ENCODE assay signal across 15 cellular contexts in genomic region chr12:21499765-21500164, GRCh38. TPM values are rescaled to one million over a fixed set of nuclear protein-coding genes. Genes with fewer than 3 reads are reported as not detected.
DNase-seq lines count a peak whose midpoint lies in the region; ATAC-seq, FAIRE-seq and TF ChIP-seq lines count a peak whose summit lies in the region.
"Had no signal": no experiment of that assay in that cellular context is flagged by ENCODE, and none has a peak within 500 bp of the region (broad histone marks: within the 10 kb centered on the region; RNA-seq: fewer than 3 reads in every experiment).

No MANE protein-coding gene starts in this region.

- no peaks in the 10 kb centered on the region for H3K9me3 ChIP-seq in HepG2 (ENCODE audit: low read length)
- H3K9me3 ChIP-seq in right lobe of liver: no peaks in the 10 kb centered on the region
- no peaks in the 10 kb centered on the region for H3K9me3 ChIP-seq in PC-3 (ENCODE audit: low read length)

- H3K27ac ChIP-seq in HepG2 (ENCODE audit: extremely low read length, insufficient read depth, low read length): no peak overlapping the region
- H3K27ac ChIP-seq in right lobe of liver: no peak overlapping the region
- H3K27ac ChIP-seq in PC-3 (ENCODE audit: low read length): no peak overlapping the region

- TF ChIP-seq EP300 in HepG2 (IDR thresholded peaks at IDR 0.05; ENCODE audit: low read depth in 2 of 2, low read length in 2 of 2) (no peak), HepG2 (CRISPR knock-in tag; IDR thresholded peaks at IDR 0.05; ENCODE audit: borderline replicate concordance) (no peak)

- in situ Hi-C loops in HepG2 (cut with HindIII; ENCODE audit: extremely low pct_ligation_motif_present, low pct_unique_long_range_greater_than_20kb): loop anchor here (25.0 kb wide), 1 partner anchor 538 kb away; the partner anchor contains the start of gene CMAS

- TF ChIP-seq RAD21 in HepG2 (CRISPR knock-in tag; IDR thresholded peaks at IDR 0.05): no peak

- POLR2A ChIA-PET in HepG2 (lab: Yijun Ruan, JAX): no interaction called here
- POLR2A ChIA-PET in PC-3 (lab: Charles Lee; ENCODE audit: unreplicated experiment): no interaction called here

- H3K27me3 ChIP-seq in HepG2 (ENCODE audit: control insufficient read depth in 1 of 2, insufficient read depth in 2 of 2, low read length in 2 of 2) (no peaks in the 10 kb centered on the region; a peak in 1 of 5 replicates), right lobe of liver (no peaks in the 10 kb centered on the region), PC-3 (ENCODE audit: low read length) (no peaks in the 10 kb centered on the region)

- BruUV-seq in HepG2 (replicated peaks; lab: Mats Ljungman, UMichigan): no TSS peak
- no TSS peak for BruUV-seq in PC-3 (replicated peaks; lab: Mats Ljungman, UMichigan)

- H2AFZ ChIP-seq in HepG2 (ENCODE audit: low read length) (no peak overlapping the region), PC-3 (ENCODE audit: low read length) (no peak overlapping the region)

- ATAC-seq in HepG2 (no peak), right lobe of liver (no peak), PC-3 (no peak)
- ATAC-seq: stimulated activated naive B cell treated with anti-CD40 and anti-IgM and Interleukin-4, amounts not matched to agents 10 μg/mL and 1 μg/mL and 100 μg/mL, for 72 hours had no signal

- intact Hi-C loops in HepG2 (cut with micrococcal nuclease; ENCODE audit: unreplicated experiment): loop anchor here (2.0 to 10.0 kb wide), 3 partner anchors 63 to 155 kb away; partner anchors contain the start of genes LDHB and PYROXD1
- intact Hi-C loops in right lobe of liver (cut with DNase I): no loop called here
- intact Hi-C loops in PC-3 (cut with micrococcal nuclease): no loop called here

- H3K4me2 ChIP-seq in HepG2 (ENCODE audit: low read depth, low read length) (peak overlapping the region; percentile 85), PC-3 (ENCODE audit: low read length) (peak overlapping the region; percentile 97)

- FAIRE-seq in HepG2 (lab: Jason Lieb, UNC) (no peak), H54 (lab: Jason Lieb, UNC) (no peak)

- no peaks in the 10 kb centered on the region for H3K9me2 ChIP-seq in PC-3 (replicated peaks; ENCODE audit: low read length)

- H3K79me2 ChIP-seq in HepG2 (ENCODE audit: insufficient read depth, low read length): peaks cover 33% of the 10 kb centered on the region
- H3K79me2 ChIP-seq in PC-3 (ENCODE audit: low read length): peaks cover 49% of the 10 kb centered on the region

- DNase-seq in HepG2 (ENCODE audit: low spot score) (no peak), right lobe of liver (no peak), PC-3 (no peak), fibroblast of mammary gland (ENCODE audit: low read depth) (no peak), OCI-M2 (lab: John Stamatoyannopoulos, UW; ENCODE audit: unreplicated experiment) (no peak), NCI-H1694 (lab: John Stamatoyannopoulos, UW) (no peak), H54 (ENCODE audit: insufficient read length, low spot score) (no peak)
- DNase-seq in activated CD4-positive, alpha-beta T cell treated with anti-CD3 and anti-CD28 coated beads for 48 hours: no peak
- DNase-seq: activated CD4-positive, CD25-positive, alpha-beta regulatory T cell treated with anti-CD3 and anti-CD28 coated beads, Interleukin-2, amount 50 U/mL, for 72 hours; activated effector memory CD4-positive, alpha-beta T cell treated with anti-CD3 and anti-CD28 coated beads, Interleukin-2, amount 50 U/mL, for 16 hours; GDM1; midbrain; NCI-H1436; NCI-H69; stimulated activated naive B cell treated with anti-CD40 and anti-IgM and Interleukin-4, amounts not matched to agents 10 μg/mL and 1 μg/mL and 100 μg/mL, for 72 hours had no signal

- TF ChIP-seq POLR2A in HepG2 (IDR thresholded peaks at IDR 0.05; ENCODE audit: insufficient read depth in 1 of 2, low read depth in 2 of 2, low read length in 2 of 2) (no peak), right lobe of liver (IDR thresholded peaks at IDR 0.05) (no peak), H54 (IDR thresholded peaks at IDR 0.05; ENCODE audit: low read depth, low read length) (no peak)

- H3K36me3 ChIP-seq in HepG2 (replicated peaks in 1 of 2; ENCODE audit: control insufficient read depth in 1 of 2, insufficient read depth in 2 of 2, low read length in 2 of 2): peaks cover 3 to 18% of the 10 kb centered on the region in 2 experiments; a peak in 2 of 5 replicates
- peaks cover 0 to 9% (median 0%) of the 10 kb centered on the region in 4 donors for H3K36me3 ChIP-seq in right lobe of liver
- peaks cover 6% of the 10 kb centered on the region; the same call in 1 of the 2 replicates for H3K36me3 ChIP-seq in PC-3 (ENCODE audit: low read depth, low read length)

- H3K9ac ChIP-seq in HepG2 (ENCODE audit: insufficient read depth, low read depth, low read length) (no peak overlapping the region), PC-3 (ENCODE audit: low read length) (no peak overlapping the region)

- H3K4me3 ChIP-seq in HepG2 (replicated peaks in 1 of 3; ENCODE audit: insufficient read depth in 1 of 3, low read depth in 2 of 3, low read length in 3 of 3): no peak overlapping the region; a peak in 2 of 6 replicates
- H3K4me3 ChIP-seq in right lobe of liver: no peak overlapping the region
- peak overlapping the region; percentile 95 for H3K4me3 ChIP-seq in PC-3 (ENCODE audit: low read length)
- H3K4me3 ChIP-seq in fibroblast of mammary gland (ENCODE audit: control insufficient read depth, low read depth, low read length): peak overlapping the region; percentile 92

- CTCF ChIA-PET in HepG2 (lab: Yijun Ruan, JAX; ENCODE audit: low intra/inter-chr PET ratio, low total read pairs) (no interaction called here), PC-3 (lab: Charles Lee) (no interaction called here)

- H3K4me1 ChIP-seq in HepG2 (ENCODE audit: insufficient read depth, low read length): peaks cover 33% of the 10 kb centered on the region
- H3K4me1 ChIP-seq in right lobe of liver: peaks cover 0 to 24% (median 5%) of the 10 kb centered on the region in 4 donors
- peaks cover 19% of the 10 kb centered on the region for H3K4me1 ChIP-seq in PC-3 (ENCODE audit: insufficient read depth, low read length)

- H4K20me1 ChIP-seq in HepG2 (ENCODE audit: insufficient read depth, low read length) (no peaks in the 10 kb centered on the region), PC-3 (ENCODE audit: low read length) (peaks cover 16% of the 10 kb centered on the region)

- 32% methylated on average over 2 of the region's 2 CpGs for WGBS in HepG2 (ENCODE audit: low lambda C conversion rate)
- whole genome bisulfite sequencing in right lobe of liver (ENCODE audit: insufficient coverage, low coverage, low lambda C conversion rate, missing lambda C conversion rate): 51% methylated on average over 2 of the region's 2 CpGs

- no peaks in the 10 kb centered on the region for H3F3A ChIP-seq in PC-3 (ENCODE audit: low read length, unreplicated experiment)

- TF ChIP-seq CTCF in HepG2 (CRISPR knock-in tag; IDR thresholded peaks at IDR 0.05) (no peak), right lobe of liver (IDR thresholded peaks at IDR 0.05) (no peak), PC-3 (conservative IDR thresholded peaks at IDR 0.05; ENCODE audit: low read depth, low read length) (no peak), fibroblast of mammary gland (conservative IDR thresholded peaks at IDR 0.05; ENCODE audit: control insufficient read depth, insufficient read depth, low read depth, low read length) (no peak)

RNA-seq across cellular contexts. Expression of gene RECQL, which starts 1.7 kb away (rescaled TPM):
- 41.5 and 71.8 TPM in 2 replicates for total RNA-seq in HepG2 (2016; rRNA removed; fragmentation: Illumina TruSeq; extraction: Trizol)
- total RNA-seq in HepG2 (2016; cell fraction: cytosol; rRNA removed; fragmentation: Illumina TruSeq; extraction: Trizol; ENCODE audit: low read depth): 2.9 and 3.2 TPM in 2 replicates
- 41.7 and 73.3 TPM in 2 replicates for total RNA-seq in HepG2 (2016; cell fraction: insoluble cytoplasmic fraction; rRNA removed; fragmentation: Illumina TruSeq; extraction: Trizol)
- total RNA-seq in HepG2 (2016; cell fraction: membrane; rRNA removed; fragmentation: Illumina TruSeq; extraction: Trizol): 7.4 and 8.6 TPM in 2 replicates
- 27.6 and 30.6 TPM in 2 replicates for total RNA-seq in HepG2 (2016; cell fraction: nucleus; rRNA removed; fragmentation: Illumina TruSeq; extraction: Trizol)
- polyA plus RNA-seq in HepG2 (2011; rRNA removed): 5.2 and 7.2 TPM in 2 replicates
- 2.8 and 4.1 TPM in 2 replicates for polyA plus RNA-seq in HepG2 (2011; cell fraction: cytosol; rRNA removed)
- polyA plus RNA-seq in HepG2 (2011; cell fraction: nucleus; rRNA removed): 2.8 and 4.0 TPM in 2 replicates
- 9.2 and 12.3 TPM in 2 replicates for polyA plus RNA-seq in HepG2 (2012)
- polyA plus RNA-seq in HepG2 (2016; cell fraction: cytosol; fragmentation: Illumina TruSeq; extraction: Trizol; ENCODE audit: low read depth): 1.1 and 1.3 TPM in 2 replicates
- 29.9 and 33.6 TPM in 2 replicates for polyA plus RNA-seq in HepG2 (2016; cell fraction: insoluble cytoplasmic fraction; fragmentation: Illumina TruSeq; extraction: Trizol; ENCODE audit: low read depth)
- polyA plus RNA-seq in HepG2 (2016; cell fraction: membrane; fragmentation: Illumina TruSeq; extraction: Trizol; ENCODE audit: low read depth): 2.4 and 3.0 TPM in 2 replicates
- 19.0 and 20.8 TPM in 2 replicates for polyA plus RNA-seq in HepG2 (2016; cell fraction: nucleus; fragmentation: Illumina TruSeq; extraction: Trizol; ENCODE audit: insufficient read depth, low read depth)
- polyA minus RNA-seq in HepG2 (2011; rRNA and poly(A)+ RNA removed; ENCODE audit: low replicate concordance): 4.6 and 16.4 TPM in 2 replicates
- polyA minus RNA-seq in HepG2 (2011; cell fraction: cytosol; rRNA and poly(A)+ RNA removed): 6.4 and 7.6 TPM in 2 replicates
- polyA minus RNA-seq in HepG2 (2011; cell fraction: nucleus; rRNA and poly(A)+ RNA removed): 12.8 and 13.1 TPM in 2 replicates
- 10 to 100 TPM in 4 of 6 experiments, 1 to 10 TPM in 2; 8.9 to 21.2 (median 13.1) TPM for total RNA-seq in right lobe of liver
- total RNA-seq in PC-3 (2014; rRNA removed): 22.0 and 38.2 TPM in 2 replicates

RNA-seq across cellular contexts. Expression of gene GOLT1B, which starts 1.8 kb away (rescaled TPM):
- 38.4 and 55.5 TPM in 2 replicates for total RNA-seq in HepG2 (2016; rRNA removed; fragmentation: Illumina TruSeq; extraction: Trizol)
- 4.8 TPM in 2 replicates for total RNA-seq in HepG2 (2016; cell fraction: cytosol; rRNA removed; fragmentation: Illumina TruSeq; extraction: Trizol; ENCODE audit: low read depth)
- 36.2 and 42.4 TPM in 2 replicates for total RNA-seq in HepG2 (2016; cell fraction: insoluble cytoplasmic fraction; rRNA removed; fragmentation: Illumina TruSeq; extraction: Trizol)
- 13.5 and 17.1 TPM in 2 replicates for total RNA-seq in HepG2 (2016; cell fraction: membrane; rRNA removed; fragmentation: Illumina TruSeq; extraction: Trizol)
- total RNA-seq in HepG2 (2016; cell fraction: nucleus; rRNA removed; fragmentation: Illumina TruSeq; extraction: Trizol): 41.9 and 43.9 TPM in 2 replicates
- 19.5 and 23.6 TPM in 2 replicates for polyA plus RNA-seq in HepG2 (2011; rRNA removed)
- polyA plus RNA-seq in HepG2 (2011; cell fraction: cytosol; rRNA removed): 4.6 and 9.3 TPM in 2 replicates
- 11.4 and 46.6 TPM in 2 replicates for polyA plus RNA-seq in HepG2 (2011; cell fraction: nucleus; rRNA removed)
- polyA plus RNA-seq in HepG2 (2012): 21.4 and 30.4 TPM in 2 replicates
- polyA plus RNA-seq in HepG2 (2016; cell fraction: cytosol; fragmentation: Illumina TruSeq; extraction: Trizol; ENCODE audit: low read depth): 5.7 and 6.4 TPM in 2 replicates
- 27.6 and 31.7 TPM in 2 replicates for polyA plus RNA-seq in HepG2 (2016; cell fraction: insoluble cytoplasmic fraction; fragmentation: Illumina TruSeq; extraction: Trizol; ENCODE audit: low read depth)
- 10.0 and 10.1 TPM in 2 replicates for polyA plus RNA-seq in HepG2 (2016; cell fraction: membrane; fragmentation: Illumina TruSeq; extraction: Trizol; ENCODE audit: low read depth)
- 59.4 and 60.8 TPM in 2 replicates for polyA plus RNA-seq in HepG2 (2016; cell fraction: nucleus; fragmentation: Illumina TruSeq; extraction: Trizol; ENCODE audit: insufficient read depth, low read depth)
- 15.6 and 22.7 TPM in 2 replicates for polyA minus RNA-seq in HepG2 (2011; rRNA and poly(A)+ RNA removed; ENCODE audit: low replicate concordance)
- 24.0 and 55.0 TPM in 2 replicates for polyA minus RNA-seq in HepG2 (2011; cell fraction: cytosol; rRNA and poly(A)+ RNA removed)
- polyA minus RNA-seq in HepG2 (2011; cell fraction: nucleus; rRNA and poly(A)+ RNA removed): 23.5 and 50.1 TPM in 2 replicates
- total RNA-seq in right lobe of liver: 10 to 100 TPM; 13.7 to 25.2 (median 18.1) TPM
- total RNA-seq in PC-3 (2014; rRNA removed): 16.8 and 19.0 TPM in 2 replicates

RNA-seq across cellular contexts. Expression of gene SPX, which starts 26.3 kb away (rescaled TPM):
- total RNA-seq in HepG2 (2016; rRNA removed; fragmentation: Illumina TruSeq; extraction: Trizol) (0.07 TPM in 1 of 2 replicates, not detected in the other), right lobe of liver (1 to 10 TPM in 2 of 6 experiments, under 1 TPM in 3, not detected in 1; 0.24 to 6.9 (median 0.56) TPM), PC-3 (2014; rRNA removed) (0.87 TPM in 1 of 2 replicates, not detected in the other)
- not detected in 2 replicates for total RNA-seq in HepG2 (2016; cell fraction: cytosol; rRNA removed; fragmentation: Illumina TruSeq; extraction: Trizol; ENCODE audit: low read depth)
- total RNA-seq in HepG2 (2016; cell fraction: insoluble cytoplasmic fraction; rRNA removed; fragmentation: Illumina TruSeq; extraction: Trizol): not detected in 2 replicates
- total RNA-seq in HepG2 (2016; cell fraction: membrane; rRNA removed; fragmentation: Illumina TruSeq; extraction: Trizol): 0.06 and 0.14 TPM in 2 replicates
- not detected in 2 replicates for total RNA-seq in HepG2 (2016; cell fraction: nucleus; rRNA removed; fragmentation: Illumina TruSeq; extraction: Trizol)
- polyA plus RNA-seq in HepG2 (2011; rRNA removed): 0.16 and 0.30 TPM in 2 replicates
- polyA plus RNA-seq in HepG2 (2011; cell fraction: cytosol; rRNA removed): 0.07 and 0.27 TPM in 2 replicates
- polyA plus RNA-seq in HepG2 (2011; cell fraction: nucleus; rRNA removed): 0.10 TPM in 2 replicates
- 0.34 and 0.37 TPM in 2 replicates for polyA plus RNA-seq in HepG2 (2012)
- polyA plus RNA-seq in HepG2 (2016; cell fraction: cytosol; fragmentation: Illumina TruSeq; extraction: Trizol; ENCODE audit: low read depth): not detected in 2 replicates
- polyA plus RNA-seq in HepG2 (2016; cell fraction: insoluble cytoplasmic fraction; fragmentation: Illumina TruSeq; extraction: Trizol; ENCODE audit: low read depth): 0.19 TPM in 1 of 2 replicates, not detected in the other
- polyA plus RNA-seq in HepG2 (2016; cell fraction: membrane; fragmentation: Illumina TruSeq; extraction: Trizol; ENCODE audit: low read depth): not detected in 2 replicates
- not detected in 2 replicates for polyA plus RNA-seq in HepG2 (2016; cell fraction: nucleus; fragmentation: Illumina TruSeq; extraction: Trizol; ENCODE audit: insufficient read depth, low read depth)
- polyA minus RNA-seq in HepG2 (2011; rRNA and poly(A)+ RNA removed; ENCODE audit: low replicate concordance): not detected in 2 replicates
- polyA minus RNA-seq in HepG2 (2011; cell fraction: cytosol; rRNA and poly(A)+ RNA removed): 0.40 TPM in 1 of 2 replicates, not detected in the other
- polyA minus RNA-seq in HepG2 (2011; cell fraction: nucleus; rRNA and poly(A)+ RNA removed): 0.13 and 0.25 TPM in 2 replicates

Comparison
In these comparisons a context has a peak if more than half of its experiments do, and no peak if none do; other contexts are left out.
1. H3K4me3 ChIP-seq: peak in PC-3 (single experiment) and fibroblast of mammary gland (single experiment); none in HepG2 (0 of 3) and right lobe of liver (0 of 3).